ENCODE assay signal across 8 cellular contexts in genomic region chr1:234961468-234962339, GRCh38.
A peak's percentile ranks its signal among the peaks of the same experiment; 100 is the strongest.
DNase-seq lines count a peak whose midpoint lies in the region; ATAC-seq and TF ChIP-seq lines count a peak whose summit lies in the region.

No MANE protein-coding gene starts in this region.

- peaks cover 36% of the 10 kb centered on the region for H3K4me1 ChIP-seq in DND-41 (ENCODE audit: insufficient read depth, low read length)

- H3K4me3 ChIP-seq in DND-41 (ENCODE audit: low read depth in 1 of 2, low read length in 2 of 2) (no peak overlapping the region), HFF-Myc (replicated peaks; ENCODE audit: low read depth, low read length) (no peak overlapping the region), fibroblast of pulmonary artery (replicated peaks; ENCODE audit: low read depth, low read length) (no peak overlapping the region)

- no peak overlapping the region for H2AFZ ChIP-seq in DND-41 (ENCODE audit: low read depth, low read length)

- H3K4me2 ChIP-seq in DND-41 (ENCODE audit: insufficient read depth, low read length) = no peak overlapping the region

- H3K9me3 Mint-ChIP-seq in T-helper 1 cell treated with Interleukin-12 subunit alpha and Interleukin-12 subunit beta and Interleukin-4 antibody, amounts not matched to agents 30 μg/mL and 1 μg/mL, for 36 hours = no peaks in the 10 kb centered on the region

- peak overlapping the region; percentile 65 for H3K4me3 Mint-ChIP-seq in T-helper 1 cell treated with Interleukin-12 subunit alpha and Interleukin-12 subunit beta and Interleukin-4 antibody, amounts not matched to agents 30 μg/mL and 1 μg/mL, for 36 hours

- H3K36me3 ChIP-seq in DND-41 (ENCODE audit: insufficient read depth, low read length) = no peaks in the 10 kb centered on the region

- H3K27ac Mint-ChIP-seq in T-helper 1 cell treated with Interleukin-12 subunit alpha and Interleukin-12 subunit beta and Interleukin-4 antibody, amounts not matched to agents 30 μg/mL and 1 μg/mL, for 36 hours = peak overlapping the region; percentile 91

- H3K27me3 ChIP-seq in DND-41 (ENCODE audit: insufficient read depth, low read length, poor library complexity) = no peaks in the 10 kb centered on the region

- no peak for DNase-seq in DND-41
- peak; percentile 87 for DNase-seq in HFF-Myc (ENCODE audit: extremely low read depth, low read depth)
- peak; percentile 95 for DNase-seq in fibroblast of pulmonary artery (ENCODE audit: low read depth)
- peak; percentile 52 for DNase-seq in sciatic nerve (ENCODE audit: low spot score)
- no peak for DNase-seq in NCI-H1105 treated with DMSO at 0.1 percent for 48 hours (lab: John Stamatoyannopoulos, UW)
- DNase-seq in NCI-H146 treated with DMSO at 0.1 percent for 48 hours (lab: John Stamatoyannopoulos, UW; ENCODE audit: unreplicated experiment) = no peak
- DNase-seq in globus pallidus (ENCODE audit: low spot score) = no peak

- H3K79me2 ChIP-seq in DND-41 (ENCODE audit: insufficient read depth, low read length) = no peaks in the 10 kb centered on the region

- peaks cover 70% of the 10 kb centered on the region for H3K4me1 Mint-ChIP-seq in T-helper 1 cell treated with Interleukin-12 subunit alpha and Interleukin-12 subunit beta and Interleukin-4 antibody, amounts not matched to agents 30 μg/mL and 1 μg/mL, for 36 hours (ENCODE audit: low read depth)

- H3K27me3 Mint-ChIP-seq in T-helper 1 cell treated with Interleukin-12 subunit alpha and Interleukin-12 subunit beta and Interleukin-4 antibody, amounts not matched to agents 30 μg/mL and 1 μg/mL, for 36 hours (ENCODE audit: low read depth) = no peaks in the 10 kb centered on the region

- TF ChIP-seq CTCF in DND-41 (IDR thresholded peaks at IDR 0.05; ENCODE audit: borderline replicate concordance, extremely low read depth, low read length, poor library complexity, severe bottlenecking) = no peak
- no peak for TF ChIP-seq CTCF in HFF-Myc (IDR thresholded peaks at IDR 0.05; ENCODE audit: low read depth, low read length, missing control alignments)
- no peak for TF ChIP-seq CTCF in fibroblast of pulmonary artery (IDR thresholded peaks at IDR 0.05; ENCODE audit: low read length, missing control alignments)

- no peaks in the 10 kb centered on the region for H4K20me1 ChIP-seq in DND-41 (ENCODE audit: insufficient read depth, low read length)

- H3K9ac ChIP-seq in DND-41 (ENCODE audit: low read depth, low read length) = no peak overlapping the region

- ATAC-seq in DND-41 (ENCODE audit: insufficient read depth, low read depth) (no peak), sciatic nerve (peak; percentile 62)

- peak overlapping the region; percentile 13; the same call in 1 of the 2 replicates for H3K27ac ChIP-seq in DND-41 (ENCODE audit: low read length)

- H3K36me3 Mint-ChIP-seq in T-helper 1 cell treated with Interleukin-12 subunit alpha and Interleukin-12 subunit beta and Interleukin-4 antibody, amounts not matched to agents 30 μg/mL and 1 μg/mL, for 36 hours (ENCODE audit: low read depth) = peaks cover 5% of the 10 kb centered on the region

- H3K9me3 ChIP-seq in DND-41 (ENCODE audit: insufficient read depth, low read length, severe bottlenecking) = no peaks in the 10 kb centered on the region

- intact Hi-C loops in sciatic nerve (cut with DNase I) = no loop called here

Comparison
In these comparisons a context has a peak if more than half of its experiments do, and no peak if none do; other contexts are left out.
1. DNase-seq: peak in HFF-Myc (single experiment), fibroblast of pulmonary artery (single experiment) and sciatic nerve (single experiment); none in DND-41 (single experiment), NCI-H1105 treated with DMSO at 0.1 percent for 48 hours (single experiment), NCI-H146 treated with DMSO at 0.1 percent for 48 hours (single experiment) and globus pallidus (single experiment).